ENCODE assay signal across 19 cellular contexts in genomic region chr7:86923530-86923929, GRCh38.
A peak's percentile ranks its signal among the peaks of the same experiment; 100 is the strongest.
DNase-seq lines count a peak whose midpoint lies in the region; ATAC-seq, FAIRE-seq and TF ChIP-seq lines count a peak whose summit lies in the region.
"Had no signal": no experiment of that assay in that cellular context is flagged by ENCODE, and none has a peak within 500 bp of the region (broad histone marks: within the 10 kb centered on the region; RNA-seq: fewer than 3 reads in every experiment).

No MANE protein-coding gene starts in this region.

- TF ChIP-seq EP300 in GM12878 (IDR thresholded peaks at IDR 0.05; ENCODE audit: borderline replicate concordance in 1 of 2, control insufficient read depth in 1 of 2, low read depth in 2 of 2, low read length in 2 of 2): no peak

- no peak overlapping the region for H3K4me3 ChIP-seq in GM12878
- H3K4me3 ChIP-seq: BLaER1, HAP-1 had no signal

- CTCF ChIA-PET in GM12878 (lab: Yijun Ruan, JAX): interaction anchor here (0.8 to 2.2 kb wide), 7 partner anchors 13 to 493 kb away, joined by 3 to 6 read pairs (median 3); partner anchors contain the start of gene DMTF1

- no peak overlapping the region for H2AFZ ChIP-seq in GM12878 (ENCODE audit: control insufficient read depth, low read depth, low read length)

- H3K9ac ChIP-seq in GM12878 (ENCODE audit: control insufficient read depth, insufficient read depth, low read length): no peak overlapping the region
- H3K9ac ChIP-seq: BLaER1 had no signal

- no peak overlapping the region for H3K27ac ChIP-seq in GM12878 (ENCODE audit: control insufficient read depth, insufficient read depth)
- H3K27ac ChIP-seq: BLaER1, C4-2B had no signal

- ATAC-seq in GM12878: no peak
- ATAC-seq: CD8-positive, alpha-beta T cell had no signal

- FAIRE-seq in GM12878 (lab: Jason Lieb, UNC) (peak; percentile 35), islet of Langerhans (lab: Jason Lieb, UNC) (peak; percentile 30), D721Med (lab: Jason Lieb, UNC) (no peak)
- FAIRE-seq: GM12892, H54 had no signal

- H3K27me3 ChIP-seq in GM12878 (replicated peaks in 1 of 2; ENCODE audit: control insufficient read depth in 2 of 2, insufficient read depth in 2 of 2, low read length in 1 of 2): no peaks in the 10 kb centered on the region
- H3K27me3 ChIP-seq: BLaER1 had no signal

- H3K9me3 Mint-ChIP-seq in progenitor cell of endocrine pancreas (ENCODE audit: low read depth): no peaks in the 10 kb centered on the region
- H3K9me3 Mint-ChIP-seq: CD4-positive, CD25-positive, alpha-beta regulatory T cell; CD8-positive, alpha-beta T cell; HFFc6 had no signal

- H3K4me1 Mint-ChIP-seq in progenitor cell of endocrine pancreas (ENCODE audit: low read depth): peaks cover 6% of the 10 kb centered on the region
- H3K4me1 Mint-ChIP-seq: B cell; CD4-positive, CD25-positive, alpha-beta regulatory T cell had no signal

- H3K36me3 ChIP-seq in GM12878 (ENCODE audit: control insufficient read depth in 2 of 2, insufficient read depth in 2 of 2, low read length in 1 of 2): no peaks in the 10 kb centered on the region
- H3K36me3 ChIP-seq: BLaER1, HAP-1 had no signal

- no peak overlapping the region for H3K4me3 Mint-ChIP-seq in progenitor cell of endocrine pancreas (ENCODE audit: low read depth)
- H3K4me3 Mint-ChIP-seq: B cell; CD4-positive, CD25-positive, alpha-beta regulatory T cell; CD8-positive, alpha-beta T cell; HFFc6 had no signal

- H4K20me1 ChIP-seq in GM12878 (ENCODE audit: control insufficient read depth, insufficient read depth): no peaks in the 10 kb centered on the region
- H4K20me1 ChIP-seq: BLaER1 had no signal

- H3K36me3 Mint-ChIP-seq in progenitor cell of endocrine pancreas (ENCODE audit: insufficient read depth): peaks cover 9% of the 10 kb centered on the region
- H3K36me3 Mint-ChIP-seq: CD4-positive, CD25-positive, alpha-beta regulatory T cell; CD8-positive, alpha-beta T cell had no signal

- no peak for DNase-seq in GM12878 (ENCODE audit: low read depth, low spot score)
- no peak for DNase-seq in progenitor cell of endocrine pancreas (ENCODE audit: low spot score, unreplicated experiment)
- DNase-seq in central memory CD4-positive, alpha-beta T cell: no peak
- no peak for DNase-seq in D721Med (ENCODE audit: insufficient read length, low spot score)
- DNase-seq in COR-L47 (lab: John Stamatoyannopoulos, UW): no peak
- DNase-seq: CD4-positive, CD25-positive, alpha-beta regulatory T cell; CD8-positive, alpha-beta T cell; DMS53; DMS79 treated with DMSO at 0.1 percent for 48 hours; GF-D8; GOT3; HFFc6 had no signal

- TF ChIP-seq CTCF in GM12878 (IDR thresholded peaks at IDR 0.05 in 2 of 3, conservative IDR thresholded peaks at IDR 0.05 in 1 of 3; ENCODE audit: control insufficient read depth in 2 of 3, extremely low read depth in 1 of 3, insufficient read depth in 1 of 3, low read depth in 3 of 3, low read length in 3 of 3) (no peak), progenitor cell of endocrine pancreas (IDR thresholded peaks at IDR 0.05; ENCODE audit: unreplicated experiment) (no peak), D721Med (IDR thresholded peaks at IDR 0.05; ENCODE audit: insufficient read depth, missing control alignments) (no peak)

- POLR2A ChIA-PET in GM12878 (lab: Charles Lee): no interaction called here

- SMC1A ChIA-PET in GM12878 (lab: Charles Lee; ENCODE audit: uncharacterized antibody, unreplicated experiment): interaction anchor here (0.8 to 2.3 kb wide), 2 partner anchors 225 to 313 kb away, joined by 3 to 7 read pairs; no protein-coding TSS in a partner anchor

- TF ChIP-seq RAD21 in GM12878 (IDR thresholded peaks at IDR 0.05; ENCODE audit: insufficient read depth, low read depth, low read length): no peak

- H3K9me3 ChIP-seq in GM12878 (replicated peaks; ENCODE audit: control insufficient read depth, insufficient read depth, low read length): no peaks in the 10 kb centered on the region
- H3K9me3 ChIP-seq: BLaER1, HAP-1 had no signal

- no peak for TF ChIP-seq POLR2A in GM12878 (IDR thresholded peaks at IDR 0.05; ENCODE audit: low read depth, low read length)

- H3K79me2 ChIP-seq in GM12878 (ENCODE audit: control insufficient read depth, insufficient read depth, low read length): no peaks in the 10 kb centered on the region

- in situ Hi-C loops in GM12878 (cut with MboI): no loop called here

- H3K27me3 Mint-ChIP-seq in progenitor cell of endocrine pancreas: no peaks in the 10 kb centered on the region
- H3K27me3 Mint-ChIP-seq: B cell had no signal

- intact Hi-C loops in GM12878 (cut with micrococcal nuclease; ENCODE audit: unreplicated experiment): no loop called here

- H3K27ac Mint-ChIP-seq in progenitor cell of endocrine pancreas: peak overlapping the region; percentile 50
- H3K27ac Mint-ChIP-seq: B cell; CD4-positive, CD25-positive, alpha-beta regulatory T cell; CD8-positive, alpha-beta T cell; HFFc6 had no signal

- no TSS peak for BruUV-seq in GM12878 (replicated peaks; lab: Mats Ljungman, UMichigan)

- no peaks in the 10 kb centered on the region for H3K4me1 ChIP-seq in GM12878 (ENCODE audit: control insufficient read depth, insufficient read depth, low read length)
- H3K4me1 ChIP-seq: BLaER1, HAP-1 had no signal

- RAD21 ChIA-PET in GM12878 (lab: Charles Lee; ENCODE audit: unreplicated experiment): no interaction called here

- H3K4me2 ChIP-seq in GM12878 (ENCODE audit: control insufficient read depth, insufficient read depth): no peak overlapping the region
- H3K4me2 ChIP-seq: BLaER1 had no signal

TF ChIP-seq in GM12878, 131 proteins besides CTCF, POLR2A, EP300 and RAD21:
- TF ChIP-seq NBN (IDR thresholded peaks at IDR 0.05) (no peak), MYC (IDR thresholded peaks at IDR 0.05; ENCODE audit: insufficient read depth, insufficient read length, insufficient replicate concordance, low read length, severe bottlenecking) (no peak), IKZF2 (IDR thresholded peaks at IDR 0.05) (no peak), FOS (IDR thresholded peaks at IDR 0.05; ENCODE audit: borderline replicate concordance, extremely low read depth, insufficient read length) (no peak), E2F8 (IDR thresholded peaks at IDR 0.05; ENCODE audit: low read depth, partially characterized antibody) (no peak), YBX1 (IDR thresholded peaks at IDR 0.05) (no peak), ZNF207 (IDR thresholded peaks at IDR 0.05; ENCODE audit: borderline replicate concordance) (no peak), GATAD2B (conservative IDR thresholded peaks at IDR 0.05; ENCODE audit: low read depth) (no peak), TCF7 (IDR thresholded peaks at IDR 0.05; ENCODE audit: borderline replicate concordance) (no peak)
- TF ChIP-seq, protein P1, sequence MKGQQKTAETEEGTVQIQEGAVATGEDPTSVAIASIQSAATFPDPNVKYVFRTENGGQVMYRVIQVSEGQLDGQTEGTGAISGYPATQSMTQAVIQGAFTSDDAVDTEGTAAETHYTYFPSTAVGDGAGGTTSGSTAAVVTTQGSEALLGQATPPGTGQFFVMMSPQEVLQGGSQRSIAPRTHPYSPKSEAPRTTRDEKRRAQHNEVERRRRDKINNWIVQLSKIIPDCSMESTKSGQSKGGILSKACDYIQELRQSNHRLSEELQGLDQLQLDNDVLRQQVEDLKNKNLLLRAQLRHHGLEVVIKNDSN (IDR thresholded peaks at IDR 0.05; ENCODE audit: borderline replicate concordance, extremely low read length, insufficient read depth, low read depth, low read length): no peak
